13 cellular contexts compared by ENCODE assay signal in genomic region chr19:49071860-49072547, GRCh38. TPM values are rescaled to one million over a fixed set of nuclear protein-coding genes. Genes with fewer than 3 reads are reported as not detected.
DNase-seq lines count a peak whose midpoint lies in the region; ATAC-seq and TF ChIP-seq lines count a peak whose summit lies in the region.
"Had no signal": no experiment of that assay in that cellular context is flagged by ENCODE, and none has a peak within 500 bp of the region (broad histone marks: within the 10 kb centered on the region; RNA-seq: fewer than 3 reads in every experiment).

No MANE protein-coding gene starts in this region.

- H3K27me3 Mint-ChIP-seq in endodermal cell (ENCODE audit: insufficient read depth) = peaks cover 83% of the 10 kb centered on the region

- H3K9me3 ChIP-seq in endodermal cell (ENCODE audit: control insufficient read depth, low read length) = no peaks in the 10 kb centered on the region
- H3K9me3 ChIP-seq in psoas muscle = no peaks in the 10 kb centered on the region
- H3K9me3 ChIP-seq: BE2C, neutrophil had no signal

- intact Hi-C loops in psoas muscle (cut with DNase I) = loop anchor here in 1 of 2 donors (5.0 kb wide), 1 partner anchor 80 kb away; the partner anchor contains the start of genes GYS1 and RUVBL2

- H3K9me3 Mint-ChIP-seq in endodermal cell = peaks cover 10% of the 10 kb centered on the region

- H3K36me3 Mint-ChIP-seq in endodermal cell (ENCODE audit: low read depth) = peaks cover 2% of the 10 kb centered on the region

- no peak overlapping the region for H3K27ac Mint-ChIP-seq in endodermal cell
- H3K27ac Mint-ChIP-seq: activated T-cell treated with anti-CD3 and anti-CD28 coated beads, Interleukin-2, amount 50 U/mL, for 72 hours had no signal

- no peak overlapping the region for H3K9ac ChIP-seq in endodermal cell (ENCODE audit: extremely low read depth, low read length, poor library complexity, severe bottlenecking)

- CTCF ChIA-PET in GM10248 (lab: Yijun Ruan, JAX) = interaction anchor here (1.6 to 3.0 kb wide), 2 partner anchors 12 to 74 kb away, joined by 4 to 13 read pairs; no protein-coding TSS in a partner anchor

- H3K4me3 ChIP-seq in endodermal cell (ENCODE audit: low read length) = no peak overlapping the region
- peak overlapping the region; percentile 47 for H3K4me3 ChIP-seq in psoas muscle

- H3K4me1 Mint-ChIP-seq in endodermal cell = no peaks in the 10 kb centered on the region

- POLR2A ChIA-PET in GM10248 (lab: Yijun Ruan, JAX) = no interaction called here

- peak; percentile 32 for DNase-seq in activated CD8-positive, alpha-beta memory T cell treated with anti-CD3 and anti-CD28 coated beads, Interleukin-2, amount 50 U/mL, for 4 hours
- DNase-seq in activated CD8-positive, alpha-beta memory T cell treated with anti-CD3 and anti-CD28 coated beads, Interleukin-2, amount 50 U/mL, for 48 hours = no peak
- peak; percentile 84 for DNase-seq in NCI-H82 (lab: John Stamatoyannopoulos, UW)
- peak; percentile 95 for DNase-seq in endodermal cell
- DNase-seq in psoas muscle = peak; percentile 37 to 65
- no peak for DNase-seq in HuH-7 (ENCODE audit: low spot score)
- DNase-seq in GM10248 (ENCODE audit: extremely low spot score) = no peak
- DNase-seq: BE2C, cortex of kidney, hypothalamus had no signal

- H3K4me1 ChIP-seq in endodermal cell (ENCODE audit: control insufficient read depth, insufficient read depth, low read length) = no peaks in the 10 kb centered on the region
- peaks cover 9% of the 10 kb centered on the region for H3K4me1 ChIP-seq in psoas muscle
- H3K4me1 ChIP-seq: BE2C had no signal

- peak overlapping the region; percentile 21 for H3K4me3 Mint-ChIP-seq in endodermal cell

- TF ChIP-seq CTCF in endodermal cell (conservative IDR thresholded peaks at IDR 0.05) = no peak
- TF ChIP-seq CTCF in psoas muscle (IDR thresholded peaks at IDR 0.05) = no peak
- TF ChIP-seq CTCF in GM10248 (IDR thresholded peaks at IDR 0.05; ENCODE audit: control extremely low read depth, extremely low read depth, low read depth, missing control alignments) = no peak

- H3K27ac ChIP-seq in endodermal cell (ENCODE audit: low read depth, low read length) (no peak overlapping the region), psoas muscle (peak overlapping the region; percentile 77)
- H3K27ac ChIP-seq: neutrophil had no signal

- H3K27me3 ChIP-seq in endodermal cell (ENCODE audit: control insufficient read depth, insufficient read depth, low read length, poor library complexity, severe bottlenecking) (peaks cover 69% of the 10 kb centered on the region), psoas muscle (ENCODE audit: insufficient read depth in 3 of 3, low read length in 2 of 3) (peaks cover 0 to 4% (median 0%) of the 10 kb centered on the region in 3 donors)

- ATAC-seq in psoas muscle (peak in 3 of 4 donors; percentile 2 to 31 (median 19)), HG03196 (IDR thresholded peaks at IDR 0.05; ENCODE audit: unreplicated experiment) (no peak)

- 20 to 25% methylated on average over 43 to 93 of the region's 93 CpGs for WGBS in endodermal cell (ENCODE audit: insufficient coverage in 1 of 2, insufficient read length in 1 of 2), 2 experiments
- WGBS in psoas muscle, 3 donors = 1 to 3% (median 2%) methylated on average over 53 to 93 of the region's 93 CpGs

- H3K36me3 ChIP-seq in endodermal cell (ENCODE audit: control insufficient read depth, insufficient read depth, low read length) (no peaks in the 10 kb centered on the region), psoas muscle (ENCODE audit: insufficient read depth in 1 of 2, low read depth in 1 of 2) (no peaks in the 10 kb centered on the region)
- H3K36me3 ChIP-seq: BE2C, neutrophil had no signal

RNA-seq across cellular contexts. Expression of gene KCNA7, which starts 0.5 kb away (rescaled TPM):
- total RNA-seq in endodermal cell = under 1 TPM in 1 of 2 donors, not detected in 1; 0.07 TPM
- polyA plus RNA-seq in endodermal cell (2013, experiment 1 of 2) = not detected
- polyA plus RNA-seq in endodermal cell (2013, experiment 2 of 2) = not detected
- 10 to 100 TPM in 3 of 4 donors, 1 to 10 TPM in 1; 9.7 to 21.4 (median 17.2) TPM for total RNA-seq in psoas muscle
- polyA plus RNA-seq in psoas muscle = 10 to 100 TPM; 12.6 to 23.9 (median 17.0) TPM
- total RNA-seq: activated T-cell treated with anti-CD3 and anti-CD28 coated beads, Interleukin-2, amount 50 U/mL, for 72 hours had no signal

RNA-seq across cellular contexts. Expression of gene NTF4, which starts 7.4 kb away (rescaled TPM):
- total RNA-seq in endodermal cell (1 to 10 TPM; 5.0 to 8.9 TPM), psoas muscle (1 to 10 TPM; 1.8 to 6.9 (median 5.1) TPM)
- polyA plus RNA-seq in endodermal cell (2013, experiment 1 of 2) = 3.1 TPM
- polyA plus RNA-seq in endodermal cell (2013, experiment 2 of 2) = 3.9 TPM
- 1 to 10 TPM; 5.6 to 7.4 (median 6.4) TPM for polyA plus RNA-seq in psoas muscle
- total RNA-seq: activated T-cell treated with anti-CD3 and anti-CD28 coated beads, Interleukin-2, amount 50 U/mL, for 72 hours had no signal

RNA-seq across cellular contexts. Expression of gene SNRNP70, which starts 13.2 kb away (rescaled TPM):
- total RNA-seq in endodermal cell (100 to 1,000 TPM; 284 to 292 TPM), psoas muscle (100 to 1,000 TPM in 3 of 4 donors, 10 to 100 TPM in 1; 89.1 to 133 (median 111) TPM)
- polyA plus RNA-seq in endodermal cell (2013, experiment 1 of 2) = 287 TPM
- polyA plus RNA-seq in endodermal cell (2013, experiment 2 of 2) = 262 TPM
- polyA plus RNA-seq in psoas muscle = 100 to 1,000 TPM in 1 of 3 donors, 10 to 100 TPM in 2; 83.2 to 123 (median 85.3) TPM

RNA-seq across cellular contexts. Expression of gene CGB7, which starts 14.5 kb away (rescaled TPM):
- total RNA-seq in endodermal cell (1 to 10 TPM; 1.5 to 2.9 TPM), psoas muscle (under 1 TPM; 0.20 to 0.46 (median 0.41) TPM)
- 2.5 TPM for polyA plus RNA-seq in endodermal cell (2013, experiment 1 of 2)
- polyA plus RNA-seq in endodermal cell (2013, experiment 2 of 2) = 1.4 TPM
- 1 to 10 TPM in 1 of 3 donors, under 1 TPM in 2; 0.52 to 1.1 (median 0.56) TPM for polyA plus RNA-seq in psoas muscle
- total RNA-seq: activated T-cell treated with anti-CD3 and anti-CD28 coated beads, Interleukin-2, amount 50 U/mL, for 72 hours had no signal

RNA-seq across cellular contexts. Expression of gene CGB8, which starts 23.1 kb away (rescaled TPM):
- not detected for total RNA-seq in endodermal cell
- not detected for polyA plus RNA-seq in endodermal cell (2013, experiment 1 of 2)
- polyA plus RNA-seq in endodermal cell (2013, experiment 2 of 2) = not detected
- not detected for total RNA-seq in psoas muscle
- not detected for polyA plus RNA-seq in psoas muscle
- total RNA-seq: activated T-cell treated with anti-CD3 and anti-CD28 coated beads, Interleukin-2, amount 50 U/mL, for 72 hours had no signal

Comparison
In these comparisons a context has a peak if more than half of its experiments do, and no peak if none do; other contexts are left out.
1. DNase-seq: peak in activated CD8-positive, alpha-beta memory T cell treated with anti-CD3 and anti-CD28 coated beads, Interleukin-2, amount 50 U/mL, for 4 hours (single experiment), NCI-H82 (single experiment), endodermal cell (single experiment) and psoas muscle (2 of 2); none in activated CD8-positive, alpha-beta memory T cell treated with anti-CD3 and anti-CD28 coated beads, Interleukin-2, amount 50 U/mL, for 48 hours (single experiment), HuH-7 (single experiment) and GM10248 (single experiment).
2. RNA of gene KCNA7, which starts 0.5 kb away (total RNA-seq): 9.7 to 21.4 TPM in psoas muscle; 0.07 TPM in endodermal cell; every median in the first group is over 10 times any median in the second.